ENCODE assay signal across 9 cellular contexts in the genomic region with DNA sequence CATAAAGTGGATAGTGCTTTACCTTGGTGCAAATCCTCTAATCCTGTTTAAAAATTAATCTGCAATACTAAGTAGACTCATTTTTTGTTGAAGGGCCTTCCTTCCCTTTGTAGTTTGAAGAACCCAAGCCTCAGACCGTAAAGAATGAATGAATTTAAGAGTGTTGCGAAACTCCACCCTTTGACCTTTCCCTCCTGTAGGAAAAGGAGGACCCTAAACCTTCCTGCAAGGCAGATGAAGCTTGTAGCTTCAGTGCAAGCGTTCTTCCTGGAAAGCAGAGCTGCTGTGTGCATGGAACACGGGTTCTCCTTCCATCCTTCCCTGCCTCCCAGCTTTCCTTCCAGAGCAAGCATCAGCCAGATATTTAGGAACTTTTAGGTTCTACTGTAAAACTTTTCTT. TPM values are rescaled to one million over a fixed set of nuclear protein-coding genes. Genes with fewer than 3 reads are reported as not detected.
DNase-seq lines count a peak whose midpoint lies in the region; ATAC-seq, FAIRE-seq and TF ChIP-seq lines count a peak whose summit lies in the region.
"Had no signal": no experiment of that assay in that cellular context is flagged by ENCODE, and none has a peak within 500 bp of the region (broad histone marks: within the 10 kb centered on the region; RNA-seq: fewer than 3 reads in every experiment).

No MANE protein-coding gene starts in this region.

- H3K4me1 ChIP-seq in HepG2 (ENCODE audit: insufficient read depth, low read length) (peaks cover 63% of the 10 kb centered on the region), right lobe of liver (peaks cover 0 to 31% (median 14%) of the 10 kb centered on the region in 4 donors), left lung (peaks cover 9 to 68% of the 10 kb centered on the region in 2 donors), uterus (peaks cover 0 to 4% of the 10 kb centered on the region in 2 donors)

- no peaks in the 10 kb centered on the region for H3K9me3 Mint-ChIP-seq in activated T-helper 2 cell treated with anti-CD3 and anti-CD28 coated beads, Interferon-gamma antibody, Interleukin-2, Interleukin-4, amounts not matched to agents 10 μg/mL and 5 μg/mL and 100 μg/mL, durations not matched to agents 14 hours and 24 hours and 36 hours

- TF ChIP-seq RAD21 in HepG2 (CRISPR knock-in tag; IDR thresholded peaks at IDR 0.05) = no peak

- peak overlapping the region; percentile 72 to 79 (median 78) for H3K4me3 ChIP-seq in HepG2 (replicated peaks in 1 of 3; ENCODE audit: insufficient read depth in 1 of 3, low read depth in 2 of 3, low read length in 3 of 3)
- peak overlapping the region in 1 of 3 donors; percentile 77 for H3K4me3 ChIP-seq in right lobe of liver
- H3K4me3 ChIP-seq in left lung = peak overlapping the region; percentile 81 to 94
- H3K4me3 ChIP-seq in uterus = no peak overlapping the region

- 9% methylated on average over 4 of the region's 4 CpGs for WGBS in HepG2 (ENCODE audit: low lambda C conversion rate)
- WGBS in right lobe of liver (ENCODE audit: insufficient coverage, low coverage, low lambda C conversion rate, missing lambda C conversion rate) = 59% methylated on average over 4 of the region's 4 CpGs

- ATAC-seq in HepG2 (no peak), right lobe of liver (no peak), left lung (no peak), HG03280 (IDR thresholded peaks at IDR 0.05; ENCODE audit: unreplicated experiment) (no peak)

- CTCF ChIA-PET in HepG2 (lab: Yijun Ruan, JAX; ENCODE audit: low intra/inter-chr PET ratio, low total read pairs) = no interaction called here

- no peak for TF ChIP-seq CTCF in HepG2 (CRISPR knock-in tag; IDR thresholded peaks at IDR 0.05)
- TF ChIP-seq CTCF in right lobe of liver (IDR thresholded peaks at IDR 0.05) = no peak
- TF ChIP-seq CTCF in left lung (IDR thresholded peaks at IDR 0.05) = no peak
- TF ChIP-seq CTCF in uterus (IDR thresholded peaks at IDR 0.05) = no peak

- in situ Hi-C loops in HepG2 (cut with HindIII; ENCODE audit: extremely low pct_ligation_motif_present, low pct_unique_long_range_greater_than_20kb) = no loop called here

- H3K27me3 Mint-ChIP-seq in activated T-helper 2 cell treated with anti-CD3 and anti-CD28 coated beads, Interferon-gamma antibody, Interleukin-2, Interleukin-4, amounts not matched to agents 10 μg/mL and 5 μg/mL and 100 μg/mL, durations not matched to agents 14 hours and 24 hours and 36 hours (ENCODE audit: low read depth) = peaks cover 9% of the 10 kb centered on the region

- peak; percentile 24 for DNase-seq in HepG2 (ENCODE audit: low spot score)
- DNase-seq in right lobe of liver = no peak
- DNase-seq in activated T-helper 2 cell treated with anti-CD3 and anti-CD28 coated beads, Interferon-gamma antibody, Interleukin-2, Interleukin-4, amounts not matched to agents 10 μg/mL and 5 μg/mL and 100 μg/mL, durations not matched to agents 14 hours and 24 hours and 36 hours (ENCODE audit: low spot score) = no peak
- DNase-seq in left lung = peak in 1 of 2 donors; percentile 14
- no peak for DNase-seq in uterus
- no peak for DNase-seq in T1000 (lab: John Stamatoyannopoulos, UW)
- no peak for DNase-seq in GM12892 (ENCODE audit: insufficient read length)
- DNase-seq: T-helper 9 cell had no signal

- no peaks in the 10 kb centered on the region for H3K36me3 Mint-ChIP-seq in activated T-helper 2 cell treated with anti-CD3 and anti-CD28 coated beads, Interferon-gamma antibody, Interleukin-2, Interleukin-4, amounts not matched to agents 10 μg/mL and 5 μg/mL and 100 μg/mL, durations not matched to agents 14 hours and 24 hours and 36 hours (ENCODE audit: low read depth)

- TSS peak; percentile 54 for BruUV-seq in HepG2 (replicated peaks; lab: Mats Ljungman, UMichigan)

- H3K36me3 ChIP-seq in HepG2 (replicated peaks in 1 of 2; ENCODE audit: control insufficient read depth in 1 of 2, insufficient read depth in 2 of 2, low read length in 2 of 2) (peaks cover 0 to 5% of the 10 kb centered on the region in 2 experiments; a peak in 1 of 5 replicates), right lobe of liver (no peaks in the 10 kb centered on the region), left lung (no peaks in the 10 kb centered on the region), uterus (no peaks in the 10 kb centered on the region)

- peak overlapping the region; percentile 86 for H3K4me3 Mint-ChIP-seq in activated T-helper 2 cell treated with anti-CD3 and anti-CD28 coated beads, Interferon-gamma antibody, Interleukin-2, Interleukin-4, amounts not matched to agents 10 μg/mL and 5 μg/mL and 100 μg/mL, durations not matched to agents 14 hours and 24 hours and 36 hours (ENCODE audit: low read depth)

- intact Hi-C loops in HepG2 (cut with micrococcal nuclease; ENCODE audit: unreplicated experiment) (loop anchor here (1.0 kb wide), 2 partner anchors 12 to 45 kb away; no protein-coding TSS in a partner anchor), right lobe of liver (cut with DNase I) (no loop called here), left lung (cut with DNase I) (no loop called here), uterus (cut with DNase I; ENCODE audit: low total_unique reads) (no loop called here)
- intact Hi-C loops in activated T-helper 2 cell treated with anti-CD3 and anti-CD28 coated beads, Interferon-gamma antibody, Interleukin-2, Interleukin-4, amounts not matched to agents 10 μg/mL and 5 μg/mL and 100 μg/mL, durations not matched to agents 14 hours and 24 hours and 36 hours (cut with micrococcal nuclease) = loop anchor here (5.0 kb wide), 2 partner anchors 394 to 424 kb away; partner anchors contain the start of genes AFG3L2 and PRELID3A

- FAIRE-seq in HepG2 (lab: Jason Lieb, UNC) (peak; percentile 85), GM12892 (lab: Jason Lieb, UNC) (no peak)

- TF ChIP-seq EP300 in HepG2 (IDR thresholded peaks at IDR 0.05; ENCODE audit: low read depth in 2 of 2, low read length in 2 of 2) (0 out of 4 replicates have a peak, but pooled peaks of 1 of the 2 experiments have one; percentile 14), HepG2 (CRISPR knock-in tag; IDR thresholded peaks at IDR 0.05; ENCODE audit: borderline replicate concordance) (no peak)

- H3K27me3 ChIP-seq in HepG2 (ENCODE audit: control insufficient read depth in 1 of 2, insufficient read depth in 2 of 2, low read length in 2 of 2) = no peaks in the 10 kb centered on the region
- H3K27me3 ChIP-seq in right lobe of liver = no peaks in the 10 kb centered on the region
- no peaks in the 10 kb centered on the region for H3K27me3 ChIP-seq in left lung
- H3K27me3 ChIP-seq in uterus = no peaks in the 10 kb centered on the region

- H4K20me1 ChIP-seq in HepG2 (ENCODE audit: insufficient read depth, low read length) = peaks cover 5% of the 10 kb centered on the region; the same call in 1 of the 2 replicates

- TF ChIP-seq POLR2A in HepG2 (IDR thresholded peaks at IDR 0.05; ENCODE audit: insufficient read depth in 1 of 2, low read depth in 2 of 2, low read length in 2 of 2) (no peak), right lobe of liver (IDR thresholded peaks at IDR 0.05) (no peak), uterus (IDR thresholded peaks at IDR 0.05) (no peak), GM12892 (IDR thresholded peaks at IDR 0.05; ENCODE audit: low read depth, low read length) (no peak)

- peak overlapping the region; percentile 87 for H3K4me2 ChIP-seq in HepG2 (ENCODE audit: low read depth, low read length)

- POLR2A ChIA-PET in HepG2 (lab: Yijun Ruan, JAX) = interaction anchor here (1.2 to 5.8 kb wide), 3 partner anchors 12 to 142 kb away, joined by 3 to 328 read pairs (median 69); no protein-coding TSS in a partner anchor

- no peak overlapping the region for H2AFZ ChIP-seq in HepG2 (ENCODE audit: low read length)

- peaks cover 32% of the 10 kb centered on the region for H3K79me2 ChIP-seq in HepG2 (ENCODE audit: insufficient read depth, low read length)

- peaks cover 16% of the 10 kb centered on the region for H3K4me1 Mint-ChIP-seq in activated T-helper 2 cell treated with anti-CD3 and anti-CD28 coated beads, Interferon-gamma antibody, Interleukin-2, Interleukin-4, amounts not matched to agents 10 μg/mL and 5 μg/mL and 100 μg/mL, durations not matched to agents 14 hours and 24 hours and 36 hours (ENCODE audit: low read depth)

- H3K27ac ChIP-seq in HepG2 (ENCODE audit: extremely low read length, insufficient read depth, low read length) (peak overlapping the region; percentile 100), right lobe of liver (no peak overlapping the region), left lung (peak overlapping the region in 1 of 2 donors; percentile 97), uterus (peak overlapping the region; percentile 23 to 97)

- H3K9ac ChIP-seq in HepG2 (ENCODE audit: insufficient read depth, low read depth, low read length) = peak overlapping the region; percentile 98

- H3K9me3 ChIP-seq in HepG2 (ENCODE audit: low read length) (no peaks in the 10 kb centered on the region), right lobe of liver (no peaks in the 10 kb centered on the region), left lung (no peaks in the 10 kb centered on the region), uterus (no peaks in the 10 kb centered on the region)

- H3K27ac Mint-ChIP-seq in activated T-helper 2 cell treated with anti-CD3 and anti-CD28 coated beads, Interferon-gamma antibody, Interleukin-2, Interleukin-4, amounts not matched to agents 10 μg/mL and 5 μg/mL and 100 μg/mL, durations not matched to agents 14 hours and 24 hours and 36 hours = no peak overlapping the region

RNA-seq across cellular contexts. Expression of gene IMPA2, which starts 1.7 kb away (rescaled TPM):
- total RNA-seq in HepG2 (2016; rRNA removed; fragmentation: Illumina TruSeq; extraction: Trizol) (65.4 and 71.8 TPM in 2 replicates), right lobe of liver (10 to 100 TPM; 32.3 to 51.1 (median 45.7) TPM), left lung (10 to 100 TPM; 62.2 to 92.5 TPM), uterus (10 to 100 TPM; 28.5 to 61.7 (median 31.6) TPM)
- 77.7 and 94.9 TPM in 2 replicates for total RNA-seq in HepG2 (2016; cell fraction: cytosol; rRNA removed; fragmentation: Illumina TruSeq; extraction: Trizol; ENCODE audit: low read depth)
- 58.3 and 76.5 TPM in 2 replicates for total RNA-seq in HepG2 (2016; cell fraction: insoluble cytoplasmic fraction; rRNA removed; fragmentation: Illumina TruSeq; extraction: Trizol)
- total RNA-seq in HepG2 (2016; cell fraction: membrane; rRNA removed; fragmentation: Illumina TruSeq; extraction: Trizol) = 122 and 147 TPM in 2 replicates
- 55.6 and 62.0 TPM in 2 replicates for total RNA-seq in HepG2 (2016; cell fraction: nucleus; rRNA removed; fragmentation: Illumina TruSeq; extraction: Trizol)
- 28.8 and 37.8 TPM in 2 replicates for polyA plus RNA-seq in HepG2 (2011; rRNA removed)
- 28.2 and 43.4 TPM in 2 replicates for polyA plus RNA-seq in HepG2 (2011; cell fraction: cytosol; rRNA removed)
- 104 and 146 TPM in 2 replicates for polyA plus RNA-seq in HepG2 (2011; cell fraction: nucleus; rRNA removed)
- 56.2 and 62.5 TPM in 2 replicates for polyA plus RNA-seq in HepG2 (2012)
- polyA plus RNA-seq in HepG2 (2016; cell fraction: cytosol; fragmentation: Illumina TruSeq; extraction: Trizol; ENCODE audit: low read depth) = 83.4 and 111 TPM in 2 replicates
- 68.3 and 79.3 TPM in 2 replicates for polyA plus RNA-seq in HepG2 (2016; cell fraction: insoluble cytoplasmic fraction; fragmentation: Illumina TruSeq; extraction: Trizol; ENCODE audit: low read depth)
- polyA plus RNA-seq in HepG2 (2016; cell fraction: membrane; fragmentation: Illumina TruSeq; extraction: Trizol; ENCODE audit: low read depth) = 118 and 138 TPM in 2 replicates
- 90.9 and 102 TPM in 2 replicates for polyA plus RNA-seq in HepG2 (2016; cell fraction: nucleus; fragmentation: Illumina TruSeq; extraction: Trizol; ENCODE audit: insufficient read depth, low read depth)
- polyA minus RNA-seq in HepG2 (2011; rRNA and poly(A)+ RNA removed; ENCODE audit: low replicate concordance) = 45.6 and 172 TPM in 2 replicates
- polyA minus RNA-seq in HepG2 (2011; cell fraction: cytosol; rRNA and poly(A)+ RNA removed) = 12.3 and 17.3 TPM in 2 replicates
- 22.8 and 37.2 TPM in 2 replicates for polyA minus RNA-seq in HepG2 (2011; cell fraction: nucleus; rRNA and poly(A)+ RNA removed)
- total RNA-seq in activated T-helper 2 cell treated with anti-CD3 and anti-CD28 coated beads, Interferon-gamma antibody, Interleukin-2, Interleukin-4, amounts not matched to agents 10 μg/mL and 5 μg/mL and 100 μg/mL, durations not matched to agents 14 hours and 24 hours and 36 hours = 17.4 and 22.2 TPM in 2 replicates
- polyA plus RNA-seq in GM12892 (2012; ENCODE audit: missing spikeins) = 12.7 TPM

Comparison
In these comparisons a context has a peak if more than half of its experiments do, and no peak if none do; other contexts are left out.
1. H3K27ac ChIP-seq: peak in HepG2 (single experiment) and uterus (2 of 2); none in right lobe of liver (0 of 3).
2. intact Hi-C loops: an anchor here in HepG2 (1.0 kb wide) and activated T-helper 2 cell treated with anti-CD3 and anti-CD28 coated beads, Interferon-gamma antibody, Interleukin-2, Interleukin-4, amounts not matched to agents 10 μg/mL and 5 μg/mL and 100 μg/mL, durations not matched to agents 14 hours and 24 hours and 36 hours (5.0 kb wide); none called in right lobe of liver, left lung and uterus.
3. H3K4me3 ChIP-seq: peak in HepG2 (3 of 3) and left lung (2 of 2); none in uterus (0 of 2).